In the genomic region with DNA sequence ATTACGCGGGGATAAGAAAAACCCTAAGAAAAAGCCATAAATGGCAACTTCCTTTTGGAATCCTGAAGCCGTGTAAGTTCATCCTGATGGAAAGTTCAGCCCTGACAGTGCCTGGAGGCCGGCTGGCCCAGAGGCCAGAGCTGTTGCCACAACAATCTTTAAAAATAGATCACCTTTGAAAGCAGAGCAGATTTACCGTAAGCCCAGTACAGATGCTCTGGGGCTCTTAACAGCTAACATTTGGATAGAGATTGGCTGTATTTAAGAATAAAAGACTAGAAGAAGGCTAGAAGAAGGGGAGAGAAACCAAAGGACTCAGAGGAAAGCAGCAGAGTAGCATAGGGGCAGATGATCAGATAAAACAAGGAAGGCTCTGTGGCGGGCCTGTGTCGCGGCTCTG, we compare ENCODE assay signal across 22 cellular contexts.
DNase-seq lines count a peak whose midpoint lies in the region; ATAC-seq and TF ChIP-seq lines count a peak whose summit lies in the region.
"Had no signal": no experiment of that assay in that cellular context is flagged by ENCODE, and none has a peak within 500 bp of the region (broad histone marks: within the 10 kb centered on the region; RNA-seq: fewer than 3 reads in every experiment).

No MANE protein-coding gene starts in this region.

- no peak overlapping the region for H3K27ac Mint-ChIP-seq in MCF 10A (ENCODE audit: low read depth, unreplicated experiment)
- H3K27ac Mint-ChIP-seq in stimulated activated naive B cell treated with anti-CD40 and anti-IgM and Interleukin-4, amounts not matched to agents 10 μg/mL and 1 μg/mL and 100 μg/mL, for 72 hours: no peak overlapping the region
- H3K27ac Mint-ChIP-seq: activated CD4-positive, alpha-beta T cell treated with anti-CD3 and anti-CD28 coated beads, Interleukin-2, amount 10 ng/mL, durations not matched to agents 7 days and 5 days; type B pancreatic cell had no signal

- POLR2A ChIA-PET in MCF 10A (lab: Yijun Ruan, JAX): interaction anchor here (0.7 kb wide), 1 partner anchor 9 kb away, joined by 6 read pairs; no protein-coding TSS in a partner anchor

- H3K4me3 Mint-ChIP-seq in MCF 10A (ENCODE audit: unreplicated experiment): no peak overlapping the region
- no peak overlapping the region for H3K4me3 Mint-ChIP-seq in stimulated activated naive B cell treated with anti-CD40 and anti-IgM and Interleukin-4, amounts not matched to agents 10 μg/mL and 1 μg/mL and 100 μg/mL, for 72 hours
- H3K4me3 Mint-ChIP-seq: activated CD4-positive, alpha-beta T cell treated with anti-CD3 and anti-CD28 coated beads, Interleukin-2, amount 10 ng/mL, durations not matched to agents 7 days and 5 days; neural crest cell; type B pancreatic cell had no signal

- H3K27me3 ChIP-seq in breast epithelium (no peaks in the 10 kb centered on the region), left ventricle myocardium inferior (ENCODE audit: low read depth) (no peaks in the 10 kb centered on the region), uterus (no peaks in the 10 kb centered on the region)

- TF ChIP-seq POLR2A in breast epithelium (IDR thresholded peaks at IDR 0.05) (no peak), uterus (IDR thresholded peaks at IDR 0.05) (no peak)

- H3K27ac ChIP-seq in breast epithelium (peak overlapping the region; percentile 86 to 96), left ventricle myocardium inferior (replicated peaks) (peak overlapping the region; percentile 91), uterus (peak overlapping the region; percentile 72 to 83)

- no peaks in the 10 kb centered on the region for H3K9me3 ChIP-seq in breast epithelium
- no peaks in the 10 kb centered on the region for H3K9me3 ChIP-seq in left ventricle myocardium inferior (replicated peaks)
- no peaks in the 10 kb centered on the region for H3K9me3 ChIP-seq in uterus

- H3K36me3 ChIP-seq in breast epithelium (no peaks in the 10 kb centered on the region), left ventricle myocardium inferior (peaks cover 24% of the 10 kb centered on the region), uterus (no peaks in the 10 kb centered on the region)

- H3K4me1 ChIP-seq in breast epithelium (no peaks in the 10 kb centered on the region), left ventricle myocardium inferior (peaks cover 66% of the 10 kb centered on the region), uterus (no peaks in the 10 kb centered on the region)

- peaks cover 23% of the 10 kb centered on the region for H3K36me3 Mint-ChIP-seq in MCF 10A (ENCODE audit: insufficient read depth, unreplicated experiment)
- H3K36me3 Mint-ChIP-seq in stimulated activated naive B cell treated with anti-CD40 and anti-IgM and Interleukin-4, amounts not matched to agents 10 μg/mL and 1 μg/mL and 100 μg/mL, for 72 hours: no peaks in the 10 kb centered on the region

- no peak for ATAC-seq in GM21825 (IDR thresholded peaks at IDR 0.05; ENCODE audit: unreplicated experiment)
- no peak for ATAC-seq in stimulated activated naive B cell treated with anti-CD40 and anti-IgM and Interleukin-4, amounts not matched to agents 10 μg/mL and 1 μg/mL and 100 μg/mL, for 72 hours (replicated peaks)
- ATAC-seq: esophagus mucosa had no signal

- H3K4me3 ChIP-seq in breast epithelium (no peak overlapping the region), left ventricle myocardium inferior (peak overlapping the region; percentile 22), uterus (no peak overlapping the region)

- H3K9me3 Mint-ChIP-seq in MCF 10A (ENCODE audit: unreplicated experiment): no peaks in the 10 kb centered on the region
- no peaks in the 10 kb centered on the region for H3K9me3 Mint-ChIP-seq in stimulated activated naive B cell treated with anti-CD40 and anti-IgM and Interleukin-4, amounts not matched to agents 10 μg/mL and 1 μg/mL and 100 μg/mL, for 72 hours
- H3K9me3 Mint-ChIP-seq: activated CD4-positive, alpha-beta T cell treated with anti-CD3 and anti-CD28 coated beads, Interleukin-2, amount 10 ng/mL, durations not matched to agents 7 days and 5 days; neural crest cell; type B pancreatic cell had no signal

- no peak for TF ChIP-seq CTCF in breast epithelium (IDR thresholded peaks at IDR 0.05)
- TF ChIP-seq CTCF in MCF 10A (IDR thresholded peaks at IDR 0.05; ENCODE audit: unreplicated experiment): no peak
- TF ChIP-seq CTCF in left ventricle myocardium inferior (IDR thresholded peaks at IDR 0.05; ENCODE audit: borderline replicate concordance): no peak
- TF ChIP-seq CTCF in uterus (IDR thresholded peaks at IDR 0.05): no peak

- DNase-seq in breast epithelium (ENCODE audit: low spot score in 2 of 2) (peak in 1 of 2 donors; percentile 48), MCF 10A (ENCODE audit: unreplicated experiment) (no peak), left ventricle myocardium inferior (peak; percentile 37), pons (ENCODE audit: low spot score) (peak; percentile 21), uterus (no peak), NCI-H748 (lab: John Stamatoyannopoulos, UW; ENCODE audit: unreplicated experiment) (no peak)
- DNase-seq in stimulated activated naive B cell treated with anti-CD40 and anti-IgM and Interleukin-4, amounts not matched to agents 10 μg/mL and 1 μg/mL and 100 μg/mL, for 72 hours: no peak
- DNase-seq: 8988T; activated CD4-positive, alpha-beta T cell treated with anti-CD3 and anti-CD28 coated beads, Interleukin-2, amount 10 ng/mL, durations not matched to agents 7 days and 5 days; activated CD8-positive, alpha-beta memory T cell treated with anti-CD3 and anti-CD28 coated beads, Interleukin-2, amount 50 U/mL, for 4 hours; activated effector memory CD4-positive, alpha-beta T cell treated with Interleukin-2 at 50 U/mL for 16 hours; C1 segment of cervical spinal cord; caudate nucleus; GOT3; Karpas-422; NCI-H1092 treated with DMSO at 0.1 percent for 48 hours; NCI-H2081 treated with DMSO at 0.1 percent for 48 hours; NCI-H510A had no signal

- intact Hi-C loops in breast epithelium (cut with DNase I; ENCODE audit: low total_unique reads) (no loop called here), MCF 10A (cut with micrococcal nuclease) (no loop called here), left ventricle myocardium inferior (cut with micrococcal nuclease) (loop anchor here (5.0 kb wide), 1 partner anchor 38 kb away; no protein-coding TSS in a partner anchor), uterus (cut with DNase I; ENCODE audit: low total_unique reads) (no loop called here)

- H3K27me3 Mint-ChIP-seq in MCF 10A (ENCODE audit: insufficient read depth, unreplicated experiment): no peaks in the 10 kb centered on the region
- H3K27me3 Mint-ChIP-seq in stimulated activated naive B cell treated with anti-CD40 and anti-IgM and Interleukin-4, amounts not matched to agents 10 μg/mL and 1 μg/mL and 100 μg/mL, for 72 hours: no peaks in the 10 kb centered on the region
- H3K27me3 Mint-ChIP-seq: activated CD4-positive, alpha-beta T cell treated with anti-CD3 and anti-CD28 coated beads, Interleukin-2, amount 10 ng/mL, durations not matched to agents 7 days and 5 days; type B pancreatic cell had no signal

- H3K4me1 Mint-ChIP-seq in MCF 10A (ENCODE audit: insufficient read depth, unreplicated experiment): no peaks in the 10 kb centered on the region
- H3K4me1 Mint-ChIP-seq in stimulated activated naive B cell treated with anti-CD40 and anti-IgM and Interleukin-4, amounts not matched to agents 10 μg/mL and 1 μg/mL and 100 μg/mL, for 72 hours: peaks cover 0 to under 1% of the 10 kb centered on the region in 2 donors
- H3K4me1 Mint-ChIP-seq: activated CD4-positive, alpha-beta T cell treated with anti-CD3 and anti-CD28 coated beads, Interleukin-2, amount 10 ng/mL, durations not matched to agents 7 days and 5 days; neural crest cell had no signal

- BruUV-seq in MCF 10A (replicated peaks; lab: Mats Ljungman, UMichigan): no TSS peak

- CTCF ChIA-PET in MCF 10A (lab: Yijun Ruan, JAX): no interaction called here

Comparison
In these comparisons a context has a peak if more than half of its experiments do, and no peak if none do; other contexts are left out.
1. DNase-seq: peak in left ventricle myocardium inferior (single experiment) and pons (single experiment); none in MCF 10A (single experiment), uterus (0 of 2), NCI-H748 (single experiment) and stimulated activated naive B cell treated with anti-CD40 and anti-IgM and Interleukin-4, amounts not matched to agents 10 μg/mL and 1 μg/mL and 100 μg/mL, for 72 hours (single experiment).
2. Peak in every context shown above with its lines, with median percentiles within 50 percentile points of each other: H3K27ac ChIP-seq.